19 cellular contexts compared by ENCODE assay signal in the genomic region with DNA sequence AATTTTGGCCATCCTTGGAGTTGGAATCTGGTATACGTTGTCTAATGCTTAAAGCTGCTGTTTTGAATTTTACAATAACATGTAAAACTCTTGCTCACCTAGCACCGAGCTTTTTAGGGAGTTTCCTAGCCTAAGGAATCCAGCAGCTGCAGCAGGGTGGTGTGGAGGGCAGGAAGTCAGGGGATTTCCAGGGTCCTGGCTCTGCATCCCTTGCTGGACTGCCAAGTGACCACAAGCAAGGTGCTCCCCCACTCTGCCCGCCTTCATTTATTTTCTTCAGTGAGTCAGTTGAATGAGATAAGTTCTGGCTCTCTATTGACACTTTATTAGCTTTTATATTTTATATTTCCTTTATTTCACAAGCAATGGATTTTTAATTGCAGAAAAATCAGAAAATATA.
A peak's percentile ranks its signal among the peaks of the same experiment; 100 is the strongest.
DNase-seq lines count a peak whose midpoint lies in the region; ATAC-seq and TF ChIP-seq lines count a peak whose summit lies in the region.
"Had no signal": no experiment of that assay in that cellular context is flagged by ENCODE, and none has a peak within 500 bp of the region (broad histone marks: within the 10 kb centered on the region; RNA-seq: fewer than 3 reads in every experiment).

No MANE protein-coding gene starts in this region.

- no peaks in the 10 kb centered on the region for H3K27me3 Mint-ChIP-seq in naive thymus-derived CD4-positive, alpha-beta T cell
- H3K27me3 Mint-ChIP-seq: activated naive CD8-positive, alpha-beta T cell treated with anti-CD3 and anti-CD28 coated beads, Interleukin-2, amount 10 ng/mL, durations not matched to agents 7 days and 5 days had no signal

- H3K27ac ChIP-seq in naive thymus-derived CD4-positive, alpha-beta T cell (ENCODE audit: low read depth, low read length): no peak overlapping the region
- H3K27ac ChIP-seq: dorsolateral prefrontal cortex, PC-9, thyroid gland had no signal

- H3K4me3 ChIP-seq in fibroblast of mammary gland (ENCODE audit: control insufficient read depth, low read depth, low read length): no peak overlapping the region
- no peak overlapping the region for H3K4me3 ChIP-seq in naive thymus-derived CD4-positive, alpha-beta T cell (ENCODE audit: low read length)
- H3K4me3 ChIP-seq: dorsolateral prefrontal cortex, PC-9, thyroid gland had no signal

- intact Hi-C loops in naive thymus-derived CD4-positive, alpha-beta T cell (cut with micrococcal nuclease): no loop called here

- DNase-seq in EL: peak; percentile 60
- peak; percentile 50 for DNase-seq in fibroblast of mammary gland (ENCODE audit: low read depth)
- peak; percentile 75 for DNase-seq in non-pigmented ciliary epithelial cell (ENCODE audit: low read depth)
- no peak for DNase-seq in activated naive CD4-positive, alpha-beta T cell (lab: John Stamatoyannopoulos, UW)
- DNase-seq in H4 (ENCODE audit: low spot score): no peak
- DNase-seq in central memory CD4-positive, alpha-beta T cell: no peak
- DNase-seq in naive thymus-derived CD4-positive, alpha-beta T cell: no peak
- DNase-seq: activated CD4-positive, alpha-beta T cell treated with anti-CD3 and anti-CD28 coated beads for 48 hours; activated naive CD8-positive, alpha-beta T cell treated with anti-CD3 and anti-CD28 coated beads, Interleukin-2, amount 10 ng/mL, durations not matched to agents 7 days and 5 days; activated T-cell treated with anti-CD3 and anti-CD28 coated beads for 4 hours; BE2C; dorsolateral prefrontal cortex; NCI-H1105; PC-9; retina; stimulated activated CD4-positive, alpha-beta T cell treated with anti-CD3 and anti-CD28 coated beads, Interleukin-2, amount 100 ng/mL, for 24 hours; stimulated activated CD8-positive, alpha-beta memory T cell treated with anti-CD3 and anti-CD28 coated beads, Interleukin-4, amount 100 ng/mL, for 48 hours; thyroid gland had no signal

- no peak overlapping the region for H3K27ac Mint-ChIP-seq in naive thymus-derived CD4-positive, alpha-beta T cell
- H3K27ac Mint-ChIP-seq: activated naive CD8-positive, alpha-beta T cell treated with anti-CD3 and anti-CD28 coated beads, Interleukin-2, amount 10 ng/mL, durations not matched to agents 7 days and 5 days had no signal

- no peaks in the 10 kb centered on the region for H3K4me1 ChIP-seq in naive thymus-derived CD4-positive, alpha-beta T cell (ENCODE audit: control insufficient read depth in 2 of 2, insufficient read depth in 2 of 2, low read length in 2 of 2)
- H3K4me1 ChIP-seq: BE2C had no signal

- peaks cover under 1 to 15% (median 6%) of the 10 kb centered on the region in 7 donors for H3K4me1 Mint-ChIP-seq in naive thymus-derived CD4-positive, alpha-beta T cell
- H3K4me1 Mint-ChIP-seq: activated naive CD8-positive, alpha-beta T cell treated with anti-CD3 and anti-CD28 coated beads, Interleukin-2, amount 10 ng/mL, durations not matched to agents 7 days and 5 days had no signal

- CTCF ChIA-PET in naive thymus-derived CD4-positive, alpha-beta T cell (lab: Charles Lee): no interaction called here

- peaks cover 0 to 48% (median 12%) of the 10 kb centered on the region in 5 donors for H3K36me3 Mint-ChIP-seq in naive thymus-derived CD4-positive, alpha-beta T cell

- peak; percentile 52 for ATAC-seq in SK-N-SH treated with all-trans-retinoic acid at 6 μM for 48 hours
- no peak for ATAC-seq in naive thymus-derived CD4-positive, alpha-beta T cell

- no peak overlapping the region for H3K4me3 Mint-ChIP-seq in naive thymus-derived CD4-positive, alpha-beta T cell
- H3K4me3 Mint-ChIP-seq: activated naive CD8-positive, alpha-beta T cell treated with anti-CD3 and anti-CD28 coated beads, Interleukin-2, amount 10 ng/mL, durations not matched to agents 7 days and 5 days had no signal

- POLR2A ChIA-PET in naive thymus-derived CD4-positive, alpha-beta T cell (lab: Charles Lee): no interaction called here

- H3K9me3 Mint-ChIP-seq in naive thymus-derived CD4-positive, alpha-beta T cell: no peaks in the 10 kb centered on the region
- H3K9me3 Mint-ChIP-seq: activated naive CD8-positive, alpha-beta T cell treated with anti-CD3 and anti-CD28 coated beads, Interleukin-2, amount 10 ng/mL, durations not matched to agents 7 days and 5 days had no signal

- TF ChIP-seq CTCF in fibroblast of mammary gland (conservative IDR thresholded peaks at IDR 0.05; ENCODE audit: control insufficient read depth, insufficient read depth, low read depth, low read length): no peak

- peaks cover 0 to 6% (median 0%) of the 10 kb centered on the region in 3 experiments for H3K36me3 ChIP-seq in naive thymus-derived CD4-positive, alpha-beta T cell (ENCODE audit: control insufficient read depth in 2 of 3, insufficient read depth in 3 of 3, low read length in 3 of 3)
- H3K36me3 ChIP-seq: BE2C, thyroid gland had no signal

- no peaks in the 10 kb centered on the region for H3K27me3 ChIP-seq in naive thymus-derived CD4-positive, alpha-beta T cell (ENCODE audit: control insufficient read depth in 2 of 2, insufficient read depth in 2 of 2, low read length in 2 of 2)
- H3K27me3 ChIP-seq: BE2C, dorsolateral prefrontal cortex, thyroid gland had no signal

- no peaks in the 10 kb centered on the region for H3K9me3 ChIP-seq in naive thymus-derived CD4-positive, alpha-beta T cell (ENCODE audit: control insufficient read depth in 2 of 3, low read length in 3 of 3)
- H3K9me3 ChIP-seq: BE2C, thyroid gland had no signal

TF ChIP-seq in SK-N-SH treated with all-trans-retinoic acid at 6 μM for 48 hours, 23 proteins besides CTCF, POLR2A, EP300 and RAD21:
- no peak for TF ChIP-seq ARNTL (CRISPR knock-in tag; IDR thresholded peaks at IDR 0.05; ENCODE audit: borderline replicate concordance, low read depth)
- TF ChIP-seq, protein P1, sequence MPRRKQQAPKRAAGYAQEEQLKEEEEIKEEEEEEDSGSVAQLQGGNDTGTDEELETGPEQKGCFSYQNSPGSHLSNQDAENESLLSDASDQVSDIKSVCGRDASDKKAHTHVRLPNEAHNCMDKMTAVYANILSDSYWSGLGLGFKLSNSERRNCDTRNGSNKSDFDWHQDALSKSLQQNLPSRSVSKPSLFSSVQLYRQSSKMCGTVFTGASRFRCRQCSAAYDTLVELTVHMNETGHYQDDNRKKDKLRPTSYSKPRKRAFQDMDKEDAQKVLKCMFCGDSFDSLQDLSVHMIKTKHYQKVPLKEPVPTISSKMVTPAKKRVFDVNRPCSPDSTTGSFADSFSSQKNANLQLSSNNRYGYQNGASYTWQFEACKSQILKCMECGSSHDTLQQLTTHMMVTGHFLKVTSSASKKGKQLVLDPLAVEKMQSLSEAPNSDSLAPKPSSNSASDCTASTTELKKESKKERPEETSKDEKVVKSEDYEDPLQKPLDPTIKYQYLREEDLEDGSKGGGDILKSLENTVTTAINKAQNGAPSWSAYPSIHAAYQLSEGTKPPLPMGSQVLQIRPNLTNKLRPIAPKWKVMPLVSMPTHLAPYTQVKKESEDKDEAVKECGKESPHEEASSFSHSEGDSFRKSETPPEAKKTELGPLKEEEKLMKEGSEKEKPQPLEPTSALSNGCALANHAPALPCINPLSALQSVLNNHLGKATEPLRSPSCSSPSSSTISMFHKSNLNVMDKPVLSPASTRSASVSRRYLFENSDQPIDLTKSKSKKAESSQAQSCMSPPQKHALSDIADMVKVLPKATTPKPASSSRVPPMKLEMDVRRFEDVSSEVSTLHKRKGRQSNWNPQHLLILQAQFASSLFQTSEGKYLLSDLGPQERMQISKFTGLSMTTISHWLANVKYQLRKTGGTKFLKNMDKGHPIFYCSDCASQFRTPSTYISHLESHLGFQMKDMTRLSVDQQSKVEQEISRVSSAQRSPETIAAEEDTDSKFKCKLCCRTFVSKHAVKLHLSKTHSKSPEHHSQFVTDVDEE (CRISPR knock-in tag; IDR thresholded peaks at IDR 0.05): no peak
- TF ChIP-seq TCF4 (CRISPR knock-in tag; IDR thresholded peaks at IDR 0.05; ENCODE audit: borderline replicate concordance): no peak
- no peak for TF ChIP-seq TOX (CRISPR knock-in tag; IDR thresholded peaks at IDR 0.05; ENCODE audit: borderline replicate concordance)
- no peak for TF ChIP-seq ZNF70 (CRISPR knock-in tag; IDR thresholded peaks at IDR 0.05)
- TF ChIP-seq BACH2 (CRISPR knock-in tag; IDR thresholded peaks at IDR 0.05; ENCODE audit: borderline replicate concordance): no peak
- TF ChIP-seq GLIS3 (CRISPR knock-in tag; IDR thresholded peaks at IDR 0.05): no peak
- no peak for TF ChIP-seq ESRRG (CRISPR knock-in tag; IDR thresholded peaks at IDR 0.05)
- no peak for TF ChIP-seq PPARA (CRISPR knock-in tag; IDR thresholded peaks at IDR 0.05; ENCODE audit: borderline replicate concordance)
- no peak for TF ChIP-seq ISL1 (CRISPR knock-in tag; IDR thresholded peaks at IDR 0.05)
- TF ChIP-seq, protein P2, sequence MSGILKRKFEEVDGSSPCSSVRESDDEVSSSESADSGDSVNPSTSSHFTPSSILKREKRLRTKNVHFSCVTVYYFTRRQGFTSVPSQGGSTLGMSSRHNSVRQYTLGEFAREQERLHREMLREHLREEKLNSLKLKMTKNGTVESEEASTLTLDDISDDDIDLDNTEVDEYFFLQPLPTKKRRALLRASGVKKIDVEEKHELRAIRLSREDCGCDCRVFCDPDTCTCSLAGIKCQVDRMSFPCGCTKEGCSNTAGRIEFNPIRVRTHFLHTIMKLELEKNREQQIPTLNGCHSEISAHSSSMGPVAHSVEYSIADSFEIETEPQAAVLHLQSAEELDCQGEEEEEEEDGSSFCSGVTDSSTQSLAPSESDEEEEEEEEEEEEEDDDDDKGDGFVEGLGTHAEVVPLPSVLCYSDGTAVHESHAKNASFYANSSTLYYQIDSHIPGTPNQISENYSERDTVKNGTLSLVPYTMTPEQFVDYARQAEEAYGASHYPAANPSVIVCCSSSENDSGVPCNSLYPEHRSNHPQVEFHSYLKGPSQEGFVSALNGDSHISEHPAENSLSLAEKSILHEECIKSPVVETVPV (CRISPR knock-in tag; IDR thresholded peaks at IDR 0.05): no peak
- no peak for TF ChIP-seq ZFP3 (CRISPR knock-in tag; IDR thresholded peaks at IDR 0.05)

Comparison
In these comparisons a context has a peak if more than half of its experiments do, and no peak if none do; other contexts are left out.
1. DNase-seq: peak in EL (single experiment), fibroblast of mammary gland (single experiment) and non-pigmented ciliary epithelial cell (single experiment); none in activated naive CD4-positive, alpha-beta T cell (0 of 4), H4 (single experiment), central memory CD4-positive, alpha-beta T cell (single experiment) and naive thymus-derived CD4-positive, alpha-beta T cell (0 of 9).